30 cellular contexts compared by ENCODE assay signal in genomic region chr11:21641839-21642238, GRCh38.
"Had no signal": no experiment of that assay in that cellular context is flagged by ENCODE, and none has a peak within 500 bp of the region (broad histone marks: within the 10 kb centered on the region; RNA-seq: fewer than 3 reads in every experiment).

No MANE protein-coding gene starts in this region.

- H3K36me3 ChIP-seq: adrenal gland, ascending aorta, brain microvascular endothelial cell, breast epithelium, cardiac muscle cell had no signal

- H3K27ac ChIP-seq: adrenal gland, ascending aorta, brain microvascular endothelial cell, breast epithelium, cardiac muscle cell had no signal

- H3K27me3 ChIP-seq: adrenal gland, ascending aorta, brain microvascular endothelial cell, breast epithelium, cardiac muscle cell had no signal

- ATAC-seq: activated naive CD4-positive, alpha-beta T cell treated with anti-CD3 and anti-CD28 coated beads, Interleukin-2, amount 50 U/mL, for 72 hours; activated naive CD8-positive, alpha-beta T cell treated with anti-CD3 and anti-CD28 coated beads, Interleukin-2, amount 50 U/mL, for 24 hours; activated T-cell treated with anti-CD3 and anti-CD28 coated beads, Interleukin-2, amount 50 U/mL, for 4 hours; activated T-cell treated with anti-CD3 and anti-CD28 coated beads, Interleukin-2, amount 50 U/mL, for 72 hours; activated T-helper 17 cell treated with anti-CD3 and anti-CD28 coated beads, Interleukin-2, amount 50 U/mL, for 72 hours had no signal

- H3K4me1 ChIP-seq: adrenal gland, ascending aorta, breast epithelium had no signal

- DNase-seq: activated effector memory CD4-positive, alpha-beta T cell treated with anti-CD3 and anti-CD28 coated beads, Interleukin-2, amount 50 U/mL, for 16 hours; activated effector memory CD4-positive, alpha-beta T cell treated with Interleukin-2 at 50 U/mL for 16 hours; activated gamma-delta T cell; activated gamma-delta T cell treated with Interleukin-2 at 50 U/mL for 16 hours; activated naive CD4-positive, alpha-beta T cell; activated naive CD4-positive, alpha-beta T cell treated with anti-CD3 and anti-CD28 coated beads for 36 hours; activated naive CD4-positive, alpha-beta T cell treated with anti-CD3 and anti-CD28 coated beads, Interleukin-2, amount 10 ng/mL, durations not matched to agents 7 days and 5 days; activated naive CD4-positive, alpha-beta T cell treated with anti-CD3 and anti-CD28 coated beads, Interleukin-2, amount 50 U/mL, for 16 hours; activated naive CD4-positive, alpha-beta T cell treated with Interleukin-2 at 50 U/mL for 16 hours; activated naive CD8-positive, alpha-beta T cell treated with anti-CD3 and anti-CD28 coated beads for 36 hours; activated naive CD8-positive, alpha-beta T cell treated with anti-CD3 and anti-CD28 coated beads, Interleukin-2, amount 10 ng/mL, durations not matched to agents 7 days and 5 days; activated naive CD8-positive, alpha-beta T cell treated with anti-CD3 and anti-CD28 coated beads, Interleukin-2, amount 50 U/mL, for 24 hours; activated T-cell treated with anti-CD3 and anti-CD28 coated beads, Interleukin-2, amount 50 U/mL, for 24 hours; activated T-cell treated with anti-CD3 and anti-CD28 coated beads, Interleukin-2, amount 50 U/mL, for 4 hours; activated T-cell treated with anti-CD3 and anti-CD28 coated beads, Interleukin-2, amount 50 U/mL, for 48 hours; activated T-cell treated with anti-CD3 and anti-CD28 coated beads, Interleukin-2, amount 50 U/mL, for 72 hours; adrenal gland; amniotic stem cell; amygdala; anterior cingulate cortex; aorta; brain microvascular endothelial cell; caudate nucleus; central memory CD4-positive, alpha-beta T cell; cerebellar nuclear complex had no signal

- H3K4me3 ChIP-seq: adrenal gland, ascending aorta, breast epithelium, cardiac muscle cell had no signal

- H3K9me3 ChIP-seq: ascending aorta had no signal
